10 cellular contexts compared by ENCODE assay signal in genomic region chr9:93091056-93091452, GRCh38. TPM values are rescaled to one million over a fixed set of nuclear protein-coding genes. Genes with fewer than 3 reads are reported as not detected.
A peak's percentile ranks its signal among the peaks of the same experiment; 100 is the strongest.
DNase-seq lines count a peak whose midpoint lies in the region; ATAC-seq and TF ChIP-seq lines count a peak whose summit lies in the region.
"Had no signal": no experiment of that assay in that cellular context is flagged by ENCODE, and none has a peak within 500 bp of the region (broad histone marks: within the 10 kb centered on the region; RNA-seq: fewer than 3 reads in every experiment).

No MANE protein-coding gene starts in this region.

- 86% methylated on average over 4 of the region's 4 CpGs for WGBS in right cardiac atrium
- 91% methylated on average over 4 of the region's 4 CpGs for WGBS in esophagus muscularis mucosa

- no peaks in the 10 kb centered on the region for H3K27me3 Mint-ChIP-seq in activated CD8-positive, alpha-beta memory T cell treated with anti-CD3 and anti-CD28 coated beads, Interleukin-2, amount 10 ng/mL, durations not matched to agents 7 days and 5 days

- H3K9me3 ChIP-seq in right cardiac atrium (ENCODE audit: control insufficient read depth, low read length) (no peaks in the 10 kb centered on the region), vagina (peaks cover 7% of the 10 kb centered on the region), esophagus muscularis mucosa (peaks cover 0 to 14% (median 5%) of the 10 kb centered on the region in 4 donors)

- DNase-seq in Right ventricle myocardium inferior (ENCODE audit: missing footprints) = peak; percentile 15
- no peak for DNase-seq in right cardiac atrium
- no peak for DNase-seq in activated CD8-positive, alpha-beta memory T cell treated with anti-CD3 and anti-CD28 coated beads, Interleukin-2, amount 10 ng/mL, durations not matched to agents 7 days and 5 days
- DNase-seq in mesenteric fat pad (ENCODE audit: low spot score) = peak; percentile 57
- peak; percentile 49 to 65 for DNase-seq in vagina (ENCODE audit: extremely low spot score in 2 of 2)
- DNase-seq in HuH-7.5 (ENCODE audit: low spot score) = no peak
- DNase-seq in DMS79 treated with DMSO at 0.1 percent for 48 hours (lab: John Stamatoyannopoulos, UW) = no peak
- no peak for DNase-seq in esophagus muscularis mucosa (ENCODE audit: extremely low spot score)
- DNase-seq: NCI-H2081 treated with DMSO at 0.1 percent for 48 hours had no signal

- H3K27me3 ChIP-seq in right cardiac atrium (ENCODE audit: control insufficient read depth, insufficient read depth) (no peaks in the 10 kb centered on the region), vagina (no peaks in the 10 kb centered on the region), esophagus muscularis mucosa (no peaks in the 10 kb centered on the region)
- H3K27me3 ChIP-seq: left lung had no signal

- CTCF ChIA-PET in activated CD8-positive, alpha-beta memory T cell treated with anti-CD3 and anti-CD28 coated beads, Interleukin-2, amount 10 ng/mL, durations not matched to agents 7 days and 5 days (lab: Charles Lee) = interaction anchor here (1.1 kb wide), 2 partner anchors 16 to 25 kb away, joined by 3 read pairs; no protein-coding TSS in a partner anchor

- intact Hi-C loops in Right ventricle myocardium inferior (cut with DNase I) = no loop called here
- intact Hi-C loops in right cardiac atrium (cut with DNase I) = loop anchor here in 1 of 4 donors (10.0 kb wide), 1 partner anchor 364 kb away; the partner anchor contains the start of genes FAM120A and FAM120AOS
- intact Hi-C loops in vagina (cut with DNase I) = no loop called here
- intact Hi-C loops in esophagus muscularis mucosa (cut with DNase I) = no loop called here

- no peak for TF ChIP-seq EP300 in esophagus muscularis mucosa (IDR thresholded peaks at IDR 0.05)

- H3K36me3 Mint-ChIP-seq in activated CD8-positive, alpha-beta memory T cell treated with anti-CD3 and anti-CD28 coated beads, Interleukin-2, amount 10 ng/mL, durations not matched to agents 7 days and 5 days = peaks cover 56% of the 10 kb centered on the region

- H3K4me1 Mint-ChIP-seq in activated CD8-positive, alpha-beta memory T cell treated with anti-CD3 and anti-CD28 coated beads, Interleukin-2, amount 10 ng/mL, durations not matched to agents 7 days and 5 days = peaks cover 56% of the 10 kb centered on the region

- peak overlapping the region; percentile 100 for H3K27ac Mint-ChIP-seq in activated CD8-positive, alpha-beta memory T cell treated with anti-CD3 and anti-CD28 coated beads, Interleukin-2, amount 10 ng/mL, durations not matched to agents 7 days and 5 days

- no peaks in the 10 kb centered on the region for H3K36me3 ChIP-seq in vagina
- H3K36me3 ChIP-seq in esophagus muscularis mucosa = no peaks in the 10 kb centered on the region
- H3K36me3 ChIP-seq: left lung had no signal

- no peaks in the 10 kb centered on the region for H3K4me1 ChIP-seq in right cardiac atrium (ENCODE audit: control insufficient read depth, insufficient read depth, low read length)
- peaks cover 25% of the 10 kb centered on the region for H3K4me1 ChIP-seq in vagina
- peaks cover 20 to 27% (median 22%) of the 10 kb centered on the region in 4 donors for H3K4me1 ChIP-seq in esophagus muscularis mucosa

- TF ChIP-seq CTCF in vagina (IDR thresholded peaks at IDR 0.05) (no peak), esophagus muscularis mucosa (IDR thresholded peaks at IDR 0.05) (no peak)

- H3K9me3 Mint-ChIP-seq in activated CD8-positive, alpha-beta memory T cell treated with anti-CD3 and anti-CD28 coated beads, Interleukin-2, amount 10 ng/mL, durations not matched to agents 7 days and 5 days (ENCODE audit: low read depth) = peaks cover 19% of the 10 kb centered on the region

- no peak overlapping the region for H3K27ac ChIP-seq in right cardiac atrium (ENCODE audit: low read length)
- H3K27ac ChIP-seq in vagina = no peak overlapping the region
- H3K27ac ChIP-seq in esophagus muscularis mucosa (replicated peaks in 1 of 4) = no peak overlapping the region

- H3K4me3 ChIP-seq in right cardiac atrium (ENCODE audit: low read length) (no peak overlapping the region), vagina (no peak overlapping the region), esophagus muscularis mucosa (no peak overlapping the region)
- H3K4me3 ChIP-seq: left lung had no signal

- no peak for ATAC-seq in Right ventricle myocardium inferior
- ATAC-seq in right cardiac atrium = no peak
- ATAC-seq in activated CD8-positive, alpha-beta memory T cell treated with anti-CD3 and anti-CD28 coated beads, Interleukin-2, amount 10 ng/mL, durations not matched to agents 7 days and 5 days = no peak
- ATAC-seq: left lung had no signal

- TF ChIP-seq POLR2A in vagina (IDR thresholded peaks at IDR 0.05) (no peak), esophagus muscularis mucosa (IDR thresholded peaks at IDR 0.05; ENCODE audit: low read depth) (no peak)

- no peak overlapping the region for H3K4me3 Mint-ChIP-seq in activated CD8-positive, alpha-beta memory T cell treated with anti-CD3 and anti-CD28 coated beads, Interleukin-2, amount 10 ng/mL, durations not matched to agents 7 days and 5 days

RNA-seq across cellular contexts. Expression of gene CARD19, which starts 5.0 kb away (rescaled TPM):
- total RNA-seq in Right ventricle myocardium inferior = 27.1 TPM
- total RNA-seq in right cardiac atrium = 10 to 100 TPM; 17.7 to 26.6 (median 22.5) TPM
- 30.3 TPM for polyA plus RNA-seq in right cardiac atrium
- total RNA-seq in activated CD8-positive, alpha-beta memory T cell treated with anti-CD3 and anti-CD28 coated beads, Interleukin-2, amount 10 ng/mL, durations not matched to agents 7 days and 5 days = 10 to 100 TPM; 45.0 to 83.0 TPM
- 38.9 TPM for total RNA-seq in mesenteric fat pad
- total RNA-seq in vagina = 63.3 TPM
- 10 to 100 TPM; 54.0 to 83.6 (median 78.1) TPM for total RNA-seq in esophagus muscularis mucosa

RNA-seq across cellular contexts. Expression of gene SUSD3, which starts 32.6 kb away (rescaled TPM):
- total RNA-seq in Right ventricle myocardium inferior (1.7 TPM), right cardiac atrium (1 to 10 TPM; 1.0 to 2.0 (median 1.3) TPM), mesenteric fat pad (2.0 TPM), vagina (25.0 TPM), esophagus muscularis mucosa (1 to 10 TPM in 3 of 4 donors, under 1 TPM in 1; 0.83 to 3.3 (median 1.4) TPM)
- 0.16 TPM for polyA plus RNA-seq in right cardiac atrium
- total RNA-seq in activated CD8-positive, alpha-beta memory T cell treated with anti-CD3 and anti-CD28 coated beads, Interleukin-2, amount 10 ng/mL, durations not matched to agents 7 days and 5 days = 10 to 100 TPM; 40.1 to 67.3 TPM

RNA-seq across cellular contexts. Expression of gene NINJ1, which starts 43.0 kb away (rescaled TPM):
- total RNA-seq in Right ventricle myocardium inferior (55.5 TPM), right cardiac atrium (10 to 100 TPM; 42.9 to 68.4 (median 62.7) TPM), mesenteric fat pad (58.8 TPM), vagina (78.6 TPM), esophagus muscularis mucosa (10 to 100 TPM; 69.3 to 90.6 (median 72.7) TPM)
- polyA plus RNA-seq in right cardiac atrium = 96.2 TPM
- total RNA-seq in activated CD8-positive, alpha-beta memory T cell treated with anti-CD3 and anti-CD28 coated beads, Interleukin-2, amount 10 ng/mL, durations not matched to agents 7 days and 5 days = 10 to 100 TPM; 31.1 to 54.9 TPM

Comparison
In these comparisons a context has a peak if more than half of its experiments do, and no peak if none do; other contexts are left out.
1. DNase-seq: peak in Right ventricle myocardium inferior (single experiment), mesenteric fat pad (single experiment) and vagina (2 of 2); none in right cardiac atrium (0 of 3), activated CD8-positive, alpha-beta memory T cell treated with anti-CD3 and anti-CD28 coated beads, Interleukin-2, amount 10 ng/mL, durations not matched to agents 7 days and 5 days (single experiment), HuH-7.5 (single experiment), DMS79 treated with DMSO at 0.1 percent for 48 hours (single experiment) and esophagus muscularis mucosa (single experiment).